10 cellular contexts compared by ENCODE assay signal in the genomic region with DNA sequence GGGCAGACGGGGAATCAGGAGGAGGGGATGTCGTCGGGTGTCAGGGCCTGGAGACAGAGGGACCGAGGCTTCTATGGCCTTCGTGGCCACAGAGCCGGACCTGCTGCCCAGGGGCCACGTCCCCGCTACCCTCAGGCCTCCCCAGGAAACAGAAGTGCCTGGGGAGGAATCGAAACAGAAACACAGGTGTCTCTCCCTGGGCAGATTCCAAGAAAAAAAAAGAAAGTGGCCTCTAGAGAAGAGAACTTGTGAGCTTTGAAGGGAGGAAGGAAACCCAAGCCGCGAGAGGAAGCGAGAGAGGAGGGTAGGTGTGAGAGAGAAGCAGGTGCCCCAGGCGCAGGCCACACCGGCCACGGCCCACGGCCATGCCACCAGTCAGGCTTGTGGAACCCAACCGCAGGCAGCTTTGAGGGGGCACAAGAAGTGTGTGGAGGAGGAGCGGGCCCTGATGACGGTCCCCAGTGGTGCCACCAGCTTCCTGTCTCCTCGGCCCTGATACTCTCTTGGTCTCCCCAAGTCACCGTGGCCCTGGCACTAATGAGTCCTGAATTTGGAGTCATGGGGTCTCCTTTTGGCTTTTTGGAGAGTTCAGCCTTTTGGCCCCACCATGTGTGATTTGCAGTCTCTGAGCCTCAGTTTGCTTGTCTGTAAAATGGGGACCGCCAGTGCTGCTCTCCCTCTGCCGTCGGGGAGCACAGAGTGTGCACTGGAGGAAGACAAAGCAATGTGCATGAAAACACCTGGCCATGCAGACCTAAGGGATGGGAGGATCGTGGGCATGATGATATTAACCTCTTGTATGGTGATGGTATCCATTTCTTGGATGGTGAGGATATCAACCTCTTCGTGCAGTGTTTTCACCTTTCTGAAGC. TPM values are rescaled to one million over a fixed set of nuclear protein-coding genes. Genes with fewer than 3 reads are reported as not detected.
DNase-seq lines count a peak whose midpoint lies in the region; ATAC-seq and TF ChIP-seq lines count a peak whose summit lies in the region.
"Had no signal": no experiment of that assay in that cellular context is flagged by ENCODE, and none has a peak within 500 bp of the region (broad histone marks: within the 10 kb centered on the region; RNA-seq: fewer than 3 reads in every experiment).

No MANE protein-coding gene starts in this region.

- in situ Hi-C loops in gastrocnemius medialis (cut with MboI; ENCODE audit: low sequenced_read_pairs in 4 of 4): no loop called here

- H3K9me3 Mint-ChIP-seq in CD8-positive, alpha-beta memory T cell: no peaks in the 10 kb centered on the region

- peak overlapping the region; percentile 75 to 98 (median 92) for H3K27ac Mint-ChIP-seq in CD8-positive, alpha-beta memory T cell

- no peaks in the 10 kb centered on the region for H3K27me3 Mint-ChIP-seq in CD8-positive, alpha-beta memory T cell

- H3K4me1 Mint-ChIP-seq in CD8-positive, alpha-beta memory T cell: peaks cover 60 to 68% (median 66%) of the 10 kb centered on the region in 3 donors

- intact Hi-C loops in posterior vena cava (cut with DNase I): no loop called here
- intact Hi-C loops in gastrocnemius medialis (cut with DNase I; ENCODE audit: low total_unique reads): no loop called here

- no peak for ATAC-seq in gastrocnemius medialis

- POLR2A ChIA-PET in CD8-positive, alpha-beta memory T cell (lab: Charles Lee): interaction anchor here (0.5 kb wide), 1 partner anchor 136 kb away, joined by 3 read pairs; the partner anchor contains the start of genes CCDC157 and SF3A1

- no peaks in the 10 kb centered on the region for H3K27me3 ChIP-seq in CD8-positive, alpha-beta memory T cell (ENCODE audit: insufficient read depth, low read length, poor library complexity, severe bottlenecking)
- peaks cover 0 to 19% (median 15%) of the 10 kb centered on the region in 3 donors for H3K27me3 ChIP-seq in gastrocnemius medialis

- H3K36me3 Mint-ChIP-seq in CD8-positive, alpha-beta memory T cell: no peaks in the 10 kb centered on the region

- H3K4me1 ChIP-seq in CD8-positive, alpha-beta memory T cell (ENCODE audit: insufficient read depth, low read length): peaks cover 48% of the 10 kb centered on the region
- no peaks in the 10 kb centered on the region for H3K4me1 ChIP-seq in gastrocnemius medialis
- H3K4me1 ChIP-seq: esophagus muscularis mucosa had no signal

- TF ChIP-seq POLR2A in gastrocnemius medialis (IDR thresholded peaks at IDR 0.05): no peak

- H3K9me3 ChIP-seq in CD8-positive, alpha-beta memory T cell (ENCODE audit: low read length): no peaks in the 10 kb centered on the region
- H3K9me3 ChIP-seq in gastrocnemius medialis: no peaks in the 10 kb centered on the region
- H3K9me3 ChIP-seq: esophagus muscularis mucosa had no signal

- H3K36me3 ChIP-seq in CD8-positive, alpha-beta memory T cell (ENCODE audit: insufficient read depth, low read length): no peaks in the 10 kb centered on the region
- no peaks in the 10 kb centered on the region for H3K36me3 ChIP-seq in gastrocnemius medialis
- H3K36me3 ChIP-seq: esophagus muscularis mucosa had no signal

- H3K4me3 Mint-ChIP-seq in CD8-positive, alpha-beta memory T cell: peak overlapping the region; percentile 15 to 89 (median 78)

- H3K4me3 ChIP-seq in CD8-positive, alpha-beta memory T cell (ENCODE audit: low read length): peak overlapping the region; percentile 49
- H3K4me3 ChIP-seq in gastrocnemius medialis: no peak overlapping the region
- H3K4me3 ChIP-seq in coronary artery: no peak overlapping the region
- H3K4me3 ChIP-seq: esophagus muscularis mucosa had no signal

- TF ChIP-seq CTCF in gastrocnemius medialis (IDR thresholded peaks at IDR 0.05 in 4 of 5, conservative IDR thresholded peaks at IDR 0.05 in 1 of 5) (no peak), coronary artery (IDR thresholded peaks at IDR 0.05) (no peak)

- peak; percentile 31 to 77 (median 63) for DNase-seq in CD8-positive, alpha-beta memory T cell
- DNase-seq in T-helper 2 cell (peak in 3 of 5 experiments; percentile 24 to 87 (median 75)), activated gamma-delta T cell (lab: John Stamatoyannopoulos, UW) (peak; percentile 35), posterior vena cava (ENCODE audit: low spot score) (no peak), gastrocnemius medialis (no peak), AG20443 (ENCODE audit: low spot score) (no peak), coronary artery (ENCODE audit: low spot score) (no peak)
- DNase-seq in stimulated activated CD4-positive, alpha-beta T cell treated with anti-CD3 and anti-CD28 coated beads, Interleukin-15, amount 100 ng/mL, for 24 hours: peak; percentile 64
- DNase-seq: NCI-H226 had no signal

- peak overlapping the region; percentile 14 for H3K27ac ChIP-seq in CD8-positive, alpha-beta memory T cell (ENCODE audit: low read depth, low read length)
- H3K27ac ChIP-seq in gastrocnemius medialis: no peak overlapping the region
- no peak overlapping the region for H3K27ac ChIP-seq in coronary artery
- H3K27ac ChIP-seq: esophagus muscularis mucosa had no signal

- CTCF ChIA-PET in CD8-positive, alpha-beta memory T cell (lab: Charles Lee): no interaction called here

RNA-seq across cellular contexts. Expression of gene LIF, which starts 25.2 kb away (rescaled TPM):
- 10 to 100 TPM; 87.5 to 88.6 TPM for total RNA-seq in CD8-positive, alpha-beta memory T cell
- polyA plus RNA-seq in CD8-positive, alpha-beta memory T cell: not detected
- 1 to 10 TPM; 2.6 to 8.1 TPM for total RNA-seq in posterior vena cava
- not detected for total RNA-seq in gastrocnemius medialis

RNA-seq across cellular contexts. Expression of gene OSM, which starts 45.3 kb away (rescaled TPM):
- 10 to 100 TPM; 18.9 to 20.7 TPM for total RNA-seq in CD8-positive, alpha-beta memory T cell
- 16.4 TPM for polyA plus RNA-seq in CD8-positive, alpha-beta memory T cell
- total RNA-seq in posterior vena cava: 1 to 10 TPM; 1.0 to 2.0 TPM
- total RNA-seq in gastrocnemius medialis: under 1 TPM in 1 of 4 donors, not detected in 3; 0.53 TPM

Comparison
In these comparisons a context has a peak if more than half of its experiments do, and no peak if none do; other contexts are left out.
1. DNase-seq: peak in CD8-positive, alpha-beta memory T cell (5 of 5), T-helper 2 cell (3 of 5), activated gamma-delta T cell (single experiment) and stimulated activated CD4-positive, alpha-beta T cell treated with anti-CD3 and anti-CD28 coated beads, Interleukin-15, amount 100 ng/mL, for 24 hours (single experiment); none in posterior vena cava (single experiment), gastrocnemius medialis (0 of 2), AG20443 (single experiment) and coronary artery (single experiment).
2. RNA of gene LIF, which starts 25.2 kb away (total RNA-seq): 87.5 to 88.6 TPM in CD8-positive, alpha-beta memory T cell; 2.6 to 8.1 TPM in posterior vena cava and not detected in gastrocnemius medialis; every median in the first group is over 4 times any median in the second.
3. RNA of gene OSM, which starts 45.3 kb away (total RNA-seq): 18.9 to 20.7 TPM in CD8-positive, alpha-beta memory T cell; 1.0 to 2.0 TPM in posterior vena cava and 0.53 TPM in gastrocnemius medialis; every median in the first group is over 4 times any median in the second.